In genomic region chr4:137533855-137534254, GRCh38 we compare ENCODE assay signal across 1 cellular context.
TF ChIP-seq lines count a peak whose summit lies in the region.

No MANE protein-coding gene starts in this region.

TF ChIP-seq in IMR-90, 13 proteins besides CTCF, POLR2A, EP300 and RAD21 (continued from another document):
- no peak for TF ChIP-seq USF2 (IDR thresholded peaks at IDR 0.05; ENCODE audit: low read depth, low read length)
- TF ChIP-seq MXI1 (IDR thresholded peaks at IDR 0.05; ENCODE audit: borderline replicate concordance, low read depth, low read length) = no peak
- TF ChIP-seq MAZ (IDR thresholded peaks at IDR 0.05; ENCODE audit: borderline replicate concordance, low read depth, low read length) = no peak
